ENCODE assay signal across 1 cellular context in the genomic region with DNA sequence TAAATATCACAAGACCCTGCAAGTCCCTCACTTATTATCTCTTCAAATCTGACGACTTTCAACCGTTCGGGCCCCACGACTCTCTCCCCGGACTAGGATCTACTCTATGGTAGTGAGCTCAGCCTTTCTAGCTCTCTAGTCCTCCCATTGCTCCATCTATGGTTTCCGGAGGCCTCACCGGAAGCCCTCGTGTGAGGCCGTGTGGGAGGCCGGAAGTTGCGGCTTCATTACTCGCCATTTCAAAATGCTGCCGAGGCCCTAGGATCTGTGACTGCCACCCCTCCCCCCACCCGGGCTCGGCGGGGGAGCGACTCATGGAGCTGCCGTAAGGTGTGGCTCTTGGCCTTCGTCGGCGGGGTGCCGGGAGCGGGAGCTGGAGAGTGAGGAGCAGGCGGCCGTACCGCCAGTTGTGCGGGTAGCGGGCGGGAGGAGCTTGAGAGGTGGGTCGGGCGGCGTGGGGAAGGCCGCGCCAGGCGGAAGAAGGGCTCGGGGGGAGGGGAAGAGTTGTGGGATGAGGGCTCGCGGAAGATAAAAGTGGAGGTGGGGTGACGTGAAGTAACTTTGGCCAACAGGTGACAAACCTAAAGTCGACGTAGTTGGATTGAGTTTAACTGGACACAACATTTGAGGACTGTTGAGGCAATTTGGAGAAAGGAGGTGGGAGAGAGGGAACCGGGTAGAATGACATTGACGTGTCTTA.
A peak's percentile ranks its signal among the peaks of the same experiment; 100 is the strongest.
TF ChIP-seq lines count a peak whose summit lies in the region.

A gene with protein sequence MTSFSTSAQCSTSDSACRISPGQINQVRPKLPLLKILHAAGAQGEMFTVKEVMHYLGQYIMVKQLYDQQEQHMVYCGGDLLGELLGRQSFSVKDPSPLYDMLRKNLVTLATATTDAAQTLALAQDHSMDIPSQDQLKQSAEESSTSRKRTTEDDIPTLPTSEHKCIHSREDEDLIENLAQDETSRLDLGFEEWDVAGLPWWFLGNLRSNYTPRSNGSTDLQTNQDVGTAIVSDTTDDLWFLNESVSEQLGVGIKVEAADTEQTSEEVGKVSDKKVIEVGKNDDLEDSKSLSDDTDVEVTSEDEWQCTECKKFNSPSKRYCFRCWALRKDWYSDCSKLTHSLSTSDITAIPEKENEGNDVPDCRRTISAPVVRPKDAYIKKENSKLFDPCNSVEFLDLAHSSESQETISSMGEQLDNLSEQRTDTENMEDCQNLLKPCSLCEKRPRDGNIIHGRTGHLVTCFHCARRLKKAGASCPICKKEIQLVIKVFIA (plus strand): TSS at position 227 of the 700 bp plus-strand sequence. CDS start 9,113 bp downstream, outside the sequence.

TF ChIP-seq in K562, 482 proteins besides CTCF, POLR2A, EP300 and RAD21 (continued from another document and continues in another):
- TF ChIP-seq, protein P1, sequence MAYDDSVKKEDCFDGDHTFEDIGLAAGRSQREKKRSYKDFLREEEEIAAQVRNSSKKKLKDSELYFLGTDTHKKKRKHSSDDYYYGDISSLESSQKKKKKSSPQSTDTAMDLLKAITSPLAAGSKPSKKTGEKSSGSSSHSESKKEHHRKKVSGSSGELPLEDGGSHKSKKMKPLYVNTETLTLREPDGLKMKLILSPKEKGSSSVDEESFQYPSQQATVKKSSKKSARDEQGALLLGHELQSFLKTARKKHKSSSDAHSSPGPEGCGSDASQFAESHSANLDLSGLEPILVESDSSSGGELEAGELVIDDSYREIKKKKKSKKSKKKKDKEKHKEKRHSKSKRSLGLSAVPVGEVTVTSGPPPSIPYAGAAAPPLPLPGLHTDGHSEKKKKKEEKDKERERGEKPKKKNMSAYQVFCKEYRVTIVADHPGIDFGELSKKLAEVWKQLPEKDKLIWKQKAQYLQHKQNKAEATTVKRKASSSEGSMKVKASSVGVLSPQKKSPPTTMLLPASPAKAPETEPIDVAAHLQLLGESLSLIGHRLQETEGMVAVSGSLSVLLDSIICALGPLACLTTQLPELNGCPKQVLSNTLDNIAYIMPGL (CRISPR knock-in tag; IDR thresholded peaks at IDR 0.05), result peak; percentile 83; the same call in 1 of the 2 replicates
- peak; percentile 55; the same call in 1 of the 2 replicates for TF ChIP-seq JUN (IDR thresholded peaks at IDR 0.05; ENCODE audit: borderline replicate concordance, low read depth, low read length)
- TF ChIP-seq JUN (CRISPR knock-in tag; IDR thresholded peaks at IDR 0.05; ENCODE audit: borderline replicate concordance), result peak; percentile 80; the same call in 1 of the 2 replicates
- TF ChIP-seq, protein P2, sequence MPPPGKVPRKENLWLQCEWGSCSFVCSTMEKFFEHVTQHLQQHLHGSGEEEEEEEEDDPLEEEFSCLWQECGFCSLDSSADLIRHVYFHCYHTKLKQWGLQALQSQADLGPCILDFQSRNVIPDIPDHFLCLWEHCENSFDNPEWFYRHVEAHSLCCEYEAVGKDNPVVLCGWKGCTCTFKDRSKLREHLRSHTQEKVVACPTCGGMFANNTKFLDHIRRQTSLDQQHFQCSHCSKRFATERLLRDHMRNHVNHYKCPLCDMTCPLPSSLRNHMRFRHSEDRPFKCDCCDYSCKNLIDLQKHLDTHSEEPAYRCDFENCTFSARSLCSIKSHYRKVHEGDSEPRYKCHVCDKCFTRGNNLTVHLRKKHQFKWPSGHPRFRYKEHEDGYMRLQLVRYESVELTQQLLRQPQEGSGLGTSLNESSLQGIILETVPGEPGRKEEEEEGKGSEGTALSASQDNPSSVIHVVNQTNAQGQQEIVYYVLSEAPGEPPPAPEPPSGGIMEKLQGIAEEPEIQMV (tag; conservative IDR thresholded peaks at IDR 0.05; ENCODE audit: low read depth), result no peak
- TF ChIP-seq, protein P3, sequence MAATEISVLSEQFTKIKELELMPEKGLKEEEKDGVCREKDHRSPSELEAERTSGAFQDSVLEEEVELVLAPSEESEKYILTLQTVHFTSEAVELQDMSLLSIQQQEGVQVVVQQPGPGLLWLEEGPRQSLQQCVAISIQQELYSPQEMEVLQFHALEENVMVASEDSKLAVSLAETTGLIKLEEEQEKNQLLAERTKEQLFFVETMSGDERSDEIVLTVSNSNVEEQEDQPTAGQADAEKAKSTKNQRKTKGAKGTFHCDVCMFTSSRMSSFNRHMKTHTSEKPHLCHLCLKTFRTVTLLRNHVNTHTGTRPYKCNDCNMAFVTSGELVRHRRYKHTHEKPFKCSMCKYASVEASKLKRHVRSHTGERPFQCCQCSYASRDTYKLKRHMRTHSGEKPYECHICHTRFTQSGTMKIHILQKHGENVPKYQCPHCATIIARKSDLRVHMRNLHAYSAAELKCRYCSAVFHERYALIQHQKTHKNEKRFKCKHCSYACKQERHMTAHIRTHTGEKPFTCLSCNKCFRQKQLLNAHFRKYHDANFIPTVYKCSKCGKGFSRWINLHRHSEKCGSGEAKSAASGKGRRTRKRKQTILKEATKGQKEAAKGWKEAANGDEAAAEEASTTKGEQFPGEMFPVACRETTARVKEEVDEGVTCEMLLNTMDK (IDR thresholded peaks at IDR 0.05; ENCODE audit: borderline replicate concordance, insufficient read depth, low read depth, low read length, poor library complexity, severe bottlenecking), result no peak
- TF ChIP-seq GABPA (tag; conservative IDR thresholded peaks at IDR 0.05; ENCODE audit: low read depth), result peak; percentile 99
- TF ChIP-seq KDM5B (IDR thresholded peaks at IDR 0.05; ENCODE audit: insufficient replicate concordance, low read depth, low read length), result peak; percentile 69
- peak in 1 of 2 experiments; percentile 37; a peak in 1 of 3 replicates for TF ChIP-seq CBX3 (IDR thresholded peaks at IDR 0.05; ENCODE audit: borderline replicate concordance in 1 of 2, low read length in 2 of 2)
- no peak for TF ChIP-seq HDAC3 (IDR thresholded peaks at IDR 0.05; ENCODE audit: borderline replicate concordance, partially characterized antibody)
- TF ChIP-seq RCOR1 (IDR thresholded peaks at IDR 0.05; ENCODE audit: borderline replicate concordance in 1 of 2, low read depth in 2 of 2, low read length in 2 of 2), result peak; percentile 37 to 71; a peak in 2 of 4 replicates
- peak in 1 of 2 experiments; percentile 50; a peak in 1 of 4 replicates for TF ChIP-seq CSDE1 (IDR thresholded peaks at IDR 0.05)
- no peak for TF ChIP-seq ZC3H4 (CRISPR knock-in tag; IDR thresholded peaks at IDR 0.05; ENCODE audit: borderline replicate concordance)
- no peak for TF ChIP-seq HIVEP1 (CRISPR knock-in tag; IDR thresholded peaks at IDR 0.05)
- peak; percentile 86 for TF ChIP-seq ZEB2 (IDR thresholded peaks at IDR 0.05)
- peak; percentile 97 for TF ChIP-seq SUPT5H (IDR thresholded peaks at IDR 0.05)
- TF ChIP-seq TBL1XR1 (IDR thresholded peaks at IDR 0.05; ENCODE audit: low read length in 2 of 2), result peak; percentile 77 to 79; a peak in 3 of 4 replicates
- TF ChIP-seq BACH1 (tag; IDR thresholded peaks at IDR 0.05), result peak; percentile 68; the same call in 1 of the 2 replicates
- peak; percentile 94 for TF ChIP-seq ELF4 (CRISPR knock-in tag; IDR thresholded peaks at IDR 0.05)
- TF ChIP-seq SAP30 (IDR thresholded peaks at IDR 0.05; ENCODE audit: borderline replicate concordance, insufficient read depth, low read depth, low read length, poor library complexity, severe bottlenecking), result peak; percentile 73
- TF ChIP-seq, protein P4, sequence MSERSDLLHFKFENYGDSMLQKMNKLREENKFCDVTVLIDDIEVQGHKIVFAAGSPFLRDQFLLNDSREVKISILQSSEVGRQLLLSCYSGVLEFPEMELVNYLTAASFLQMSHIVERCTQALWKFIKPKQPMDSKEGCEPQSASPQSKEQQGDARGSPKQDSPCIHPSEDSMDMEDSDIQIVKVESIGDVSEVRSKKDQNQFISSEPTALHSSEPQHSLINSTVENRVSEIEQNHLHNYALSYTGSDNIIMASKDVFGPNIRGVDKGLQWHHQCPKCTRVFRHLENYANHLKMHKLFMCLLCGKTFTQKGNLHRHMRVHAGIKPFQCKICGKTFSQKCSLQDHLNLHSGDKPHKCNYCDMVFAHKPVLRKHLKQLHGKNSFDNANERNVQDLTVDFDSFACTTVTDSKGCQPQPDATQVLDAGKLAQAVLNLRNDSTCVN (CRISPR knock-in tag; IDR thresholded peaks at IDR 0.05), result peak; percentile 75; the same call in 1 of the 2 replicates
- TF ChIP-seq ZNF589 (CRISPR knock-in tag; IDR thresholded peaks at IDR 0.05; ENCODE audit: low read depth), result no peak; the same call in 1 of the 2 replicates
- TF ChIP-seq ZNF24 (IDR thresholded peaks at IDR 0.05), result peak; percentile 55
- TF ChIP-seq, protein P5, sequence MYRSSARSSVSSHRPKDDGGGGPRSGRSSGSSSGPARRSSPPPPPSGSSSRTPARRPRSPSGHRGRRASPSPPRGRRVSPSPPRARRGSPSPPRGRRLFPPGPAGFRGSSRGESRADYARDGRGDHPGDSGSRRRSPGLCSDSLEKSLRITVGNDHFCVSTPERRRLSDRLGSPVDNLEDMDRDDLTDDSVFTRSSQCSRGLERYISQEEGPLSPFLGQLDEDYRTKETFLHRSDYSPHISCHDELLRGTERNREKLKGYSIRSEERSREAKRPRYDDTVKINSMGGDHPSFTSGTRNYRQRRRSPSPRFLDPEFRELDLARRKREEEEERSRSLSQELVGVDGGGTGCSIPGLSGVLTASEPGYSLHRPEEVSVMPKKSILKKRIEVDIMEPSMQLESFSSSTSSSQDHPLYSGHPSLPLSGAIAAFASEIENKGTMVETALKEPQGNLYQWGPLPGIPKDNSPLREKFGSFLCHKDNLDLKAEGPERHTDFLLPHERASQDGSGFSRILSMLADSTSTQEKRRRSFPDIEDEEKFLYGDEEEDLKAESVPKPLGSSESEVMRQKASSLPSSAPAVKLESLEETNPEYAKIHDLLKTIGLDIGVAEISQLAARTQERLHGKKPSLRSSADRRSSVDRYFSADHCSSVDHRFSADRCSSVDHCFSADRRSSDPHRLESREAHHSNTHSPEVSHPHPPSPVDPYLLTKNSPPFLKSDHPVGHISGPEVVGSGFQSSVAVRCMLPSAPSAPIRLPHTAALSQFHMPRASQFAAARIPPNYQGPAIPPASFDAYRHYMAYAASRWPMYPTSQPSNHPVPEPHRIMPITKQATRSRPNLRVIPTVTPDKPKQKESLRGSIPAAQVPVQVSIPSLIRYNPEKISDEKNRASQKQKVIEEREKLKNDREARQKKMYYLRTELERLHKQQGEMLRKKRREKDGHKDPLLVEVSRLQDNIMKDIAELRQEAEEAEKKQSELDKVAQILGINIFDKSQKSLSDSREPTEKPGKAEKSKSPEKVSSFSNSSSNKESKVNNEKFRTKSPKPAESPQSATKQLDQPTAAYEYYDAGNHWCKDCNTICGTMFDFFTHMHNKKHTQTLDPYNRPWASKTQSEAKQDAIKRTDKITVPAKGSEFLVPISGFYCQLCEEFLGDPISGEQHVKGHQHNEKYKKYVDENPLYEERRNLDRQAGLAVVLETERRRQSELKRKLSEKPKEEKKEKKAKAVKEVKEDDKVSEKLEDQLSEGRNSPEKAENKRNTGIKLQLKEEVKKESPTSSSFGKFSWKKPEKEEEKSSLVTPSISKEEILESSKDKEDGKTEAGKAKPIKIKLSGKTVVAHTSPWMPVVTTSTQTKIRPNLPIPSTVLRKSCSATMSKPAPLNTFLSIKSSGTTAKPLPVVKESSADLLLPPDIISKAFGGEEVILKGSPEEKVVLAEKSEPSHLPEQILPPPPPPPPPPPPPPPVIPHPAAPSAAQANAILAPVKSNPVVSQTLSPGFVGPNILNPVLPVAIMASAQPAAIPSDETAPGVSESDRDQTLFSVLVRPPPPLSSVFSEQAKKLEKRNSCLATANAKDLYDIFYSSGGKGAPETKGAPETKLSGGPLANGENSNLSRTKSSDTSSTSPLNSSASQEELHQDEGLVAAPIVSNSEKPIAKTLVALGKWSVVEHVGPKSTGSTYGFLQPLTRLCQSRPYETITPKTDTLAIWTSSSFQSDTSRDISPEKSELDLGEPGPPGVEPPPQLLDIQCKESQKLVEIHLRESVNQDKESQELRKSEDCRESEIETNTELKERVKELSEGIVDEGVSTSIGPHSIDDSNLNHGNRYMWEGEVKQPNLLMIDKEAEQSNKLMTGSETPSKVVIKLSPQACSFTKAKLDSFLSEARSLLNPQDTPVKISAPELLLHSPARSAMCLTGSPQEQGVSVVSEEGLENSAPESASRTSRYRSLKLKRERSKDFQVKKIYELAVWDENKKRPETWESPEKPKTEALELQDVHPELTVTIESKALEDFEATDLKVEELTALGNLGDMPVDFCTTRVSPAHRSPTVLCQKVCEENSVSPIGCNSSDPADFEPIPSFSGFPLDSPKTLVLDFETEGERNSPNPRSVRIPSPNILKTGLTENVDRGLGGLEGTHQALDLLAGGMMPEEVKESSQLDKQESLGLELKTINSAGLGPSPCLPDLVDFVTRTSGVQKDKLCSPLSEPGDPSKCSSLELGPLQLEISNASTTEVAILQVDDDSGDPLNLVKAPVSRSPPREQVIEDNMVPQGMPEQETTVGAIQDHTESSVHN (IDR thresholded peaks at IDR 0.05; ENCODE audit: borderline replicate concordance in 1 of 2, low read depth in 1 of 2), result no peak
- peak; percentile 71 for TF ChIP-seq U2AF1 (optimal IDR thresholded peaks at IDR 0.05; ENCODE audit: low read depth, low read length)
- peak; percentile 77 for TF ChIP-seq NFIC (IDR thresholded peaks at IDR 0.05)
- TF ChIP-seq ZNF583 (CRISPR knock-in tag; IDR thresholded peaks at IDR 0.05), result peak; percentile 12; the same call in 1 of the 2 replicates
- peak; percentile 74 to 75; a peak in 2 of 4 replicates for TF ChIP-seq MCM7 (IDR thresholded peaks at IDR 0.05)
- TF ChIP-seq MNT (conservative IDR thresholded peaks at IDR 0.05), result peak; percentile 94 to 97
- TF ChIP-seq, protein P6, sequence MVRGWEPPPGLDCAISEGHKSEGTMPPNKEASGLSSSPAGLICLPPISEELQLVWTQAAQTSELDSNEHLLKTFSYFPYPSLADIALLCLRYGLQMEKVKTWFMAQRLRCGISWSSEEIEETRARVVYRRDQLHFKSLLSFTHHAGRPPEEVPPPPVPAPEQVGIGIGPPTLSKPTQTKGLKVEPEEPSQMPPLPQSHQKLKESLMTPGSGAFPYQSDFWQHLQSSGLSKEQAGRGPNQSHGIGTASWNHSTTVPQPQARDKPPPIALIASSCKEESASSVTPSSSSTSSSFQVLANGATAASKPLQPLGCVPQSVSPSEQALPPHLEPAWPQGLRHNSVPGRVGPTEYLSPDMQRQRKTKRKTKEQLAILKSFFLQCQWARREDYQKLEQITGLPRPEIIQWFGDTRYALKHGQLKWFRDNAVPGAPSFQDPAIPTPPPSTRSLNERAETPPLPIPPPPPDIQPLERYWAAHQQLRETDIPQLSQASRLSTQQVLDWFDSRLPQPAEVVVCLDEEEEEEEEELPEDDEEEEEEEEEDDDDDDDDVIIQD (CRISPR knock-in tag; IDR thresholded peaks at IDR 0.05), result no peak
- TF ChIP-seq PHF21A (IDR thresholded peaks at IDR 0.05; ENCODE audit: borderline replicate concordance, low read depth), result peak; percentile 59; the same call in 1 of the 2 replicates
- peak; percentile 92 for TF ChIP-seq HDGF (IDR thresholded peaks at IDR 0.05)
- TF ChIP-seq CCAR2 (IDR thresholded peaks at IDR 0.05; ENCODE audit: low read depth, low read length), result no peak
